In genomic region chr9:127519301-127520166, GRCh38 we compare ENCODE assay signal across 8 cellular contexts.
A peak's percentile ranks its signal among the peaks of the same experiment; 100 is the strongest.
DNase-seq lines count a peak whose midpoint lies in the region; ATAC-seq, FAIRE-seq and TF ChIP-seq lines count a peak whose summit lies in the region.

No MANE protein-coding gene starts in this region.

- TF ChIP-seq RAD21 in A549 (conservative IDR thresholded peaks at IDR 0.05 in 1 of 2, IDR thresholded peaks at IDR 0.05 in 1 of 2) = no peak

- H3K27ac ChIP-seq in A549 (peak overlapping the region; percentile 71 to 91), small intestine (ENCODE audit: low read depth in 1 of 2, low read length in 1 of 2) (peak overlapping the region in 1 of 2 donors; percentile 79)

- peak overlapping the region; percentile 51 for H3K4me2 ChIP-seq in A549

- H3K4me3 ChIP-seq in A549 (no peak overlapping the region), small intestine (ENCODE audit: low read depth in 1 of 2, low read length in 2 of 2) (no peak overlapping the region)

- ATAC-seq in A549 (peak; percentile 58 to 75), HG03432 (IDR thresholded peaks at IDR 0.05; ENCODE audit: unreplicated experiment) (peak; percentile 54)

- TF ChIP-seq CTCF in A549 (IDR thresholded peaks at IDR 0.05) = no peak

- 74% methylated on average over 19 of the region's 22 CpGs for WGBS in A549 (ENCODE audit: missing lambda C conversion rate)
- WGBS in small intestine, 3 donors = 74 to 91% (median 83%) methylated on average over 20 to 22 of the region's 22 CpGs

- H3K9me3 ChIP-seq in A549 (peaks cover 14% of the 10 kb centered on the region), small intestine (ENCODE audit: control insufficient read depth, low read depth) (peaks cover 2% of the 10 kb centered on the region)

- CTCF ChIA-PET in A549 (lab: Yijun Ruan, JAX) = interaction anchor here (0.6 to 36.3 kb wide), 6 partner anchors 16 to 66 kb away, joined by 3 to 821 read pairs (median 46); no protein-coding TSS in a partner anchor

- peaks cover 45% of the 10 kb centered on the region for H3K4me1 ChIP-seq in A549
- peaks cover 0 to 9% of the 10 kb centered on the region in 2 donors for H3K4me1 ChIP-seq in small intestine (ENCODE audit: control insufficient read depth in 2 of 2, insufficient read depth in 1 of 2, low read depth in 1 of 2, low read length in 1 of 2)

- no peak for TF ChIP-seq POLR2A in A549 (IDR thresholded peaks at IDR 0.05; ENCODE audit: low read length)

- no peak for DNase-seq in A549 (ENCODE audit: low read depth in 1 of 2, low spot score in 1 of 2)
- peak; percentile 44 for DNase-seq in activated CD8-positive, alpha-beta memory T cell treated with anti-CD3 and anti-CD28 coated beads, Interleukin-2, amount 50 U/mL, for 4 hours
- DNase-seq in glomerular endothelial cell (ENCODE audit: extremely low read depth, low read depth, low spot score) = peak; percentile 87
- peak; percentile 47 for DNase-seq in stimulated activated CD4-positive, alpha-beta T cell treated with anti-CD3 and anti-CD28 coated beads, Interleukin-15, amount 100 ng/mL, for 24 hours
- DNase-seq in small intestine = no peak
- DNase-seq in superior temporal gyrus (ENCODE audit: extremely low spot score) = no peak
- DNase-seq in NCI-H748 treated with DMSO at 0.1 percent for 48 hours (lab: John Stamatoyannopoulos, UW) = no peak

- POLR2A ChIA-PET in A549 (lab: Yijun Ruan, JAX) = interaction anchor here (1.2 to 1.4 kb wide), 2 partner anchors 43 to 50 kb away, joined by 3 read pairs; no protein-coding TSS in a partner anchor

- no peaks in the 10 kb centered on the region for H3K27me3 ChIP-seq in small intestine (ENCODE audit: control insufficient read depth in 2 of 2, insufficient read depth in 2 of 2, low read length in 2 of 2)

- FAIRE-seq in A549 (lab: Jason Lieb, UNC) (no peak), small intestine (lab: Jason Lieb, UNC) (no peak)

- TF ChIP-seq EP300 in A549 (IDR thresholded peaks at IDR 0.05) = 0 out of 5 replicates have a peak, but pooled peaks of 1 of the 2 experiments have one; percentile 22

- H3K36me3 ChIP-seq in small intestine (ENCODE audit: control insufficient read depth in 2 of 2, insufficient read depth in 2 of 2, low read length in 2 of 2) = peaks cover 2 to 11% of the 10 kb centered on the region in 2 donors

TF ChIP-seq in A549, 52 proteins besides CTCF, POLR2A, EP300 and RAD21:
- TF ChIP-seq NPAS2 (CRISPR knock-in tag; IDR thresholded peaks at IDR 0.05; ENCODE audit: borderline replicate concordance) = no peak
- no peak for TF ChIP-seq CHD2 (IDR thresholded peaks at IDR 0.05; ENCODE audit: low read length, partially characterized antibody)
- no peak for TF ChIP-seq ESRRA (IDR thresholded peaks at IDR 0.05; ENCODE audit: borderline replicate concordance, low read length)
- TF ChIP-seq EHMT2 (IDR thresholded peaks at IDR 0.05; ENCODE audit: low read depth) = no peak
- no peak for TF ChIP-seq FOSB (CRISPR knock-in tag; IDR thresholded peaks at IDR 0.05)
- no peak for TF ChIP-seq FOXS1 (CRISPR knock-in tag; IDR thresholded peaks at IDR 0.05)
- TF ChIP-seq TP53 (CRISPR knock-in tag; IDR thresholded peaks at IDR 0.05) = no peak
- TF ChIP-seq RNF2 (IDR thresholded peaks at IDR 0.05; ENCODE audit: borderline replicate concordance, low read depth) = no peak
- TF ChIP-seq ZNF302 (CRISPR knock-in tag; IDR thresholded peaks at IDR 0.05) = no peak
- TF ChIP-seq FOSL2 (IDR thresholded peaks at IDR 0.05) = no peak
- peak; percentile 72 for TF ChIP-seq FOSL2 (CRISPR knock-in tag; IDR thresholded peaks at IDR 0.05)
- no peak for TF ChIP-seq RFX5 (IDR thresholded peaks at IDR 0.05)
- TF ChIP-seq EHF (CRISPR knock-in tag; IDR thresholded peaks at IDR 0.05) = no peak
- TF ChIP-seq HOXB13 (CRISPR knock-in tag; IDR thresholded peaks at IDR 0.05; ENCODE audit: low read depth) = no peak
- peak; percentile 47; the same call in 1 of the 2 replicates for TF ChIP-seq MAX (IDR thresholded peaks at IDR 0.05)
- no peak for TF ChIP-seq HOXB5 (CRISPR knock-in tag; IDR thresholded peaks at IDR 0.05)
- no peak for TF ChIP-seq NR3C1 (IDR thresholded peaks at IDR 0.05)
- 0 out of 2 replicates have a peak, but pooled peaks have one; percentile 23 for TF ChIP-seq JUNB (IDR thresholded peaks at IDR 0.05)
- TF ChIP-seq ATOH8 (CRISPR knock-in tag; IDR thresholded peaks at IDR 0.05; ENCODE audit: low read depth) = peak; percentile 62; the same call in 1 of the 2 replicates
- no peak for TF ChIP-seq PHF8 (IDR thresholded peaks at IDR 0.05; ENCODE audit: borderline replicate concordance, low read depth)

Comparison
In these comparisons a context has a peak if more than half of its experiments do, and no peak if none do; other contexts are left out.
1. DNase-seq: peak in activated CD8-positive, alpha-beta memory T cell treated with anti-CD3 and anti-CD28 coated beads, Interleukin-2, amount 50 U/mL, for 4 hours (single experiment), glomerular endothelial cell (single experiment) and stimulated activated CD4-positive, alpha-beta T cell treated with anti-CD3 and anti-CD28 coated beads, Interleukin-15, amount 100 ng/mL, for 24 hours (single experiment); none in A549 (0 of 2), small intestine (single experiment), superior temporal gyrus (single experiment) and NCI-H748 treated with DMSO at 0.1 percent for 48 hours (single experiment).